ENCODE assay signal across 16 cellular contexts in genomic region chr22:36069368-36069767, GRCh38. TPM values are rescaled to one million over a fixed set of nuclear protein-coding genes. Genes with fewer than 3 reads are reported as not detected.
DNase-seq lines count a peak whose midpoint lies in the region; ATAC-seq, FAIRE-seq and TF ChIP-seq lines count a peak whose summit lies in the region.
"Had no signal": no experiment of that assay in that cellular context is flagged by ENCODE, and none has a peak within 500 bp of the region (broad histone marks: within the 10 kb centered on the region; RNA-seq: fewer than 3 reads in every experiment).

No MANE protein-coding gene starts in this region.

- H3K9me3 Mint-ChIP-seq in activated naive CD4-positive, alpha-beta T cell treated with anti-CD3 and anti-CD28 coated beads for 36 hours = no peaks in the 10 kb centered on the region
- H3K9me3 Mint-ChIP-seq: CD4-positive, CD25-positive, alpha-beta regulatory T cell had no signal

- peaks cover 5% of the 10 kb centered on the region for H3K4me1 ChIP-seq in IMR-90 (ENCODE audit: control insufficient read depth, insufficient read depth, low read length)
- peaks cover 31% of the 10 kb centered on the region for H3K4me1 ChIP-seq in body of pancreas
- peaks cover 0 to 7% (median 0%) of the 10 kb centered on the region in 3 donors for H3K4me1 ChIP-seq in pancreas

- no peak overlapping the region for H2BK5ac ChIP-seq in IMR-90 (ENCODE audit: low read depth, low read length, poor library complexity, severe bottlenecking)

- TF ChIP-seq POLR2A in IMR-90 (IDR thresholded peaks at IDR 0.05; ENCODE audit: low read depth, low read length) = no peak
- TF ChIP-seq POLR2A in body of pancreas (IDR thresholded peaks at IDR 0.05) = peak; percentile 21 to 70 (median 61)

- no peak overlapping the region for H3K23ac ChIP-seq in IMR-90 (ENCODE audit: low read depth, low read length)

- peaks cover 9% of the 10 kb centered on the region for H3K4me1 Mint-ChIP-seq in activated naive CD4-positive, alpha-beta T cell treated with anti-CD3 and anti-CD28 coated beads for 36 hours (ENCODE audit: low read depth)

- no peak overlapping the region for H3K4me2 ChIP-seq in IMR-90 (ENCODE audit: low read depth, low read length)

- no peak for TF ChIP-seq RAD21 in IMR-90 (IDR thresholded peaks at IDR 0.05; ENCODE audit: low read length)

- H3K9me3 ChIP-seq in IMR-90 (ENCODE audit: control insufficient read depth, insufficient read depth, low read length) (no peaks in the 10 kb centered on the region), body of pancreas (no peaks in the 10 kb centered on the region), pancreas (no peaks in the 10 kb centered on the region)
- H3K9me3 ChIP-seq: BE2C had no signal

- BruUV-seq in IMR-90 (replicated peaks; lab: Mats Ljungman, UMichigan) = no TSS peak

- H2AK5ac ChIP-seq in IMR-90 (ENCODE audit: low read depth, low read length) = peak overlapping the region; percentile 24; the same call in 1 of the 2 replicates

- H3K56ac ChIP-seq in IMR-90 (ENCODE audit: extremely low read depth, insufficient read depth, low read length) = no peak overlapping the region

- WGBS in IMR-90 (ENCODE audit: extremely low coverage in 2 of 2, insufficient read length in 1 of 2), 2 experiments = 95% methylated on average over 4 of the region's 10 CpGs; no CpG with 5 or more reads in 1 of the 2 experiments
- 38 to 48% methylated on average over 10 of the region's 10 CpGs for WGBS in body of pancreas, 2 donors
- WGBS in pancreas, 2 donors = 36 to 49% methylated on average over 10 of the region's 10 CpGs

- no peak for TF ChIP-seq CTCF in IMR-90 (conservative IDR thresholded peaks at IDR 0.05; ENCODE audit: low read depth, low read length)
- TF ChIP-seq CTCF in body of pancreas (IDR thresholded peaks at IDR 0.05) = no peak
- no peak for TF ChIP-seq CTCF in pancreas (IDR thresholded peaks at IDR 0.05)
- no peak for TF ChIP-seq CTCF in RWPE1 (conservative IDR thresholded peaks at IDR 0.05; ENCODE audit: low read depth)

- no peak overlapping the region for H3K4me3 Mint-ChIP-seq in activated naive CD4-positive, alpha-beta T cell treated with anti-CD3 and anti-CD28 coated beads for 36 hours
- H3K4me3 Mint-ChIP-seq: CD4-positive, CD25-positive, alpha-beta regulatory T cell; CD8-positive, alpha-beta memory T cell; H9 had no signal

- POLR2A ChIA-PET in IMR-90 (lab: Charles Lee; ENCODE audit: unreplicated experiment) (no interaction called here), RWPE1 (lab: Yijun Ruan, JAX; ENCODE audit: low non-redundant PET) (no interaction called here)

- H3K36me3 ChIP-seq in IMR-90 (ENCODE audit: control insufficient read depth, insufficient read depth, low read length) (no peaks in the 10 kb centered on the region), body of pancreas (replicated peaks in 1 of 2; ENCODE audit: insufficient read depth in 1 of 2, low read depth in 2 of 2) (no peaks in the 10 kb centered on the region), pancreas (no peaks in the 10 kb centered on the region)
- H3K36me3 ChIP-seq: BE2C had no signal

- no peaks in the 10 kb centered on the region for H3K36me3 Mint-ChIP-seq in activated naive CD4-positive, alpha-beta T cell treated with anti-CD3 and anti-CD28 coated beads for 36 hours (ENCODE audit: low read depth)
- H3K36me3 Mint-ChIP-seq: CD4-positive, CD25-positive, alpha-beta regulatory T cell; CD8-positive, alpha-beta memory T cell had no signal

- no peak for ATAC-seq in IMR-90 (ENCODE audit: low read depth)
- peak; percentile 75 for ATAC-seq in body of pancreas
- ATAC-seq in pancreas = peak; percentile 71 to 80 (median 73)
- ATAC-seq: HepG2 had no signal

- H3K18ac ChIP-seq in IMR-90 (ENCODE audit: low read depth, low read length) = no peak overlapping the region

- H2BK120ac ChIP-seq in IMR-90 (ENCODE audit: low read depth, low read length) = no peak overlapping the region

- no peak overlapping the region for H3K4ac ChIP-seq in IMR-90 (ENCODE audit: low read depth, low read length)

- no peak overlapping the region for H2BK15ac ChIP-seq in IMR-90 (ENCODE audit: low read depth, low read length)

- H3K14ac ChIP-seq in IMR-90 (replicated peaks; ENCODE audit: low read depth, low read length) = no peak overlapping the region

- H3K27me3 ChIP-seq in IMR-90 (ENCODE audit: control insufficient read depth, insufficient read depth, low read length) = no peaks in the 10 kb centered on the region
- no peaks in the 10 kb centered on the region for H3K27me3 ChIP-seq in body of pancreas
- no peaks in the 10 kb centered on the region for H3K27me3 ChIP-seq in pancreas
- H3K27me3 ChIP-seq: BE2C had no signal

- no peaks in the 10 kb centered on the region for H4K20me1 ChIP-seq in IMR-90 (ENCODE audit: insufficient read depth, low read length)

- H3K9me1 ChIP-seq in IMR-90 (ENCODE audit: insufficient read depth, low read length) = peaks cover 8% of the 10 kb centered on the region

- no peak overlapping the region for H4K8ac ChIP-seq in IMR-90 (ENCODE audit: low read depth in 2 of 2, low read length in 2 of 2)

- H4K91ac ChIP-seq in IMR-90 (ENCODE audit: insufficient read depth, low read depth, low read length) = no peak overlapping the region

- H3K27ac ChIP-seq in IMR-90 (ENCODE audit: insufficient read depth, low read length) (no peak overlapping the region), body of pancreas (peak overlapping the region; percentile 45 to 79 (median 66)), pancreas (peak overlapping the region; percentile 22 to 76 (median 48)), RWPE1 (no peak overlapping the region)

- peaks cover 0 to 13% of the 10 kb centered on the region in 2 experiments; a peak in 2 of 4 replicates for H3K79me1 ChIP-seq in IMR-90 (ENCODE audit: low read depth in 1 of 2, low read length in 2 of 2)

- FAIRE-seq in pancreas (lab: Jason Lieb, UNC) = no peak
- FAIRE-seq: HepG2 had no signal

- H3K4me3 ChIP-seq in IMR-90 (ENCODE audit: insufficient read depth, low read depth, low read length) (no peak overlapping the region), body of pancreas (no peak overlapping the region), pancreas (peak overlapping the region in 2 of 4 donors; percentile 21 to 36)

- CTCF ChIA-PET in IMR-90 (lab: Yijun Ruan, JAX) = no interaction called here
- CTCF ChIA-PET in RWPE1 (lab: Yijun Ruan, JAX) = no interaction called here
- CTCF ChIA-PET in activated naive CD4-positive, alpha-beta T cell treated with anti-CD3 and anti-CD28 coated beads for 36 hours (lab: Charles Lee) = interaction anchor here (0.5 to 1.6 kb wide), 2 partner anchors 42 to 55 kb away, joined by 3 to 7 read pairs; no protein-coding TSS in a partner anchor

- no peak overlapping the region for H2AFZ ChIP-seq in IMR-90 (replicated peaks; ENCODE audit: low read length, poor library complexity)

- no peak overlapping the region for H3K27ac Mint-ChIP-seq in activated naive CD4-positive, alpha-beta T cell treated with anti-CD3 and anti-CD28 coated beads for 36 hours
- H3K27ac Mint-ChIP-seq: CD8-positive, alpha-beta memory T cell had no signal

- no peak overlapping the region for H2BK20ac ChIP-seq in IMR-90 (ENCODE audit: low read depth, low read length)

- no peak overlapping the region for H2AK9ac ChIP-seq in IMR-90 (replicated peaks; ENCODE audit: low read depth, low read length, poor library complexity)

- intact Hi-C loops in IMR-90 (cut with micrococcal nuclease) = no loop called here
- intact Hi-C loops in body of pancreas (cut with DNase I) = no loop called here
- intact Hi-C loops in pancreas (cut with DNase I) = loop anchor here in 1 of 3 donors (5.0 kb wide), 2 partner anchors 53 to 137 kb away; no protein-coding TSS in a partner anchor
- intact Hi-C loops in activated naive CD4-positive, alpha-beta T cell treated with anti-CD3 and anti-CD28 coated beads for 36 hours (cut with micrococcal nuclease) = no loop called here

- dilution Hi-C loops in IMR-90 (cut with HindIII; ENCODE audit: low sequenced_read_pairs, unreplicated experiment) = no loop called here

- no peaks in the 10 kb centered on the region for H3K27me3 Mint-ChIP-seq in activated naive CD4-positive, alpha-beta T cell treated with anti-CD3 and anti-CD28 coated beads for 36 hours (ENCODE audit: low read depth)
- H3K27me3 Mint-ChIP-seq: CD4-positive, CD25-positive, alpha-beta regulatory T cell; CD8-positive, alpha-beta memory T cell had no signal

- DNase-seq in IMR-90 = no peak
- peak; percentile 90 to 95 (median 92) for DNase-seq in body of pancreas
- peak; percentile 76 to 94 (median 88) for DNase-seq in pancreas
- DNase-seq in RWPE1 (ENCODE audit: low spot score) = no peak
- no peak for DNase-seq in glomerular visceral epithelial cell (ENCODE audit: extremely low spot score)
- DNase-seq in activated naive CD4-positive, alpha-beta T cell treated with anti-CD3 and anti-CD28 coated beads for 36 hours = no peak
- DNase-seq: BE2C; C1 segment of cervical spinal cord; CD4-positive, CD25-positive, alpha-beta regulatory T cell; CD8-positive, alpha-beta memory T cell; COR-L47; DMS79 treated with DMSO at 0.1 percent for 48 hours; GF-D8; GOT3; H9 had no signal

- H3K9ac ChIP-seq in IMR-90 (ENCODE audit: low read depth, low read length) = no peak overlapping the region

- in situ Hi-C loops in IMR-90 (cut with MboI; ENCODE audit: low sequenced_read_pairs) = no loop called here

- H4K5ac ChIP-seq in IMR-90 (ENCODE audit: low read depth, low read length) = no peak overlapping the region

TF ChIP-seq in IMR-90, 13 proteins besides CTCF, POLR2A, EP300 and RAD21 (continues in another document):
- no peak for TF ChIP-seq MXI1 (IDR thresholded peaks at IDR 0.05; ENCODE audit: borderline replicate concordance, low read depth, low read length)
- no peak for TF ChIP-seq USF2 (IDR thresholded peaks at IDR 0.05; ENCODE audit: low read depth, low read length)
- TF ChIP-seq CEBPB (IDR thresholded peaks at IDR 0.05; ENCODE audit: low read depth, low read length) = no peak
- TF ChIP-seq MAZ (IDR thresholded peaks at IDR 0.05; ENCODE audit: borderline replicate concordance, low read depth, low read length) = no peak

RNA-seq across cellular contexts. Expression of gene RBFOX2, which starts 40.7 kb away (rescaled TPM):
- total RNA-seq in IMR-90 (2012; rRNA removed) (178 and 227 TPM in 2 replicates), body of pancreas (10 to 100 TPM; 28.7 to 31.1 TPM), pancreas (10 to 100 TPM; 16.3 to 33.7 (median 18.5) TPM)
- polyA plus RNA-seq in IMR-90 (2012; rRNA removed) (146 and 151 TPM in 2 replicates), pancreas (10 to 100 TPM; 12.9 to 13.7 TPM)
- 70.2 and 96.3 TPM in 2 replicates for polyA plus RNA-seq in IMR-90 (2012; cell fraction: cytosol; rRNA removed)
- 131 and 234 TPM in 2 replicates for polyA plus RNA-seq in IMR-90 (2012; cell fraction: nucleus; rRNA removed; ENCODE audit: low replicate concordance)
- 1 to 10 TPM; 3.3 to 4.3 TPM for total RNA-seq in activated naive CD4-positive, alpha-beta T cell treated with anti-CD3 and anti-CD28 coated beads for 36 hours

Comparison
In these comparisons a context has a peak if more than half of its experiments do, and no peak if none do; other contexts are left out.
1. DNase-seq: peak in body of pancreas (4 of 4) and pancreas (6 of 6); none in IMR-90 (single experiment), RWPE1 (single experiment), glomerular visceral epithelial cell (single experiment) and activated naive CD4-positive, alpha-beta T cell treated with anti-CD3 and anti-CD28 coated beads for 36 hours (single experiment).
2. H3K27ac ChIP-seq: peak in body of pancreas (4 of 4) and pancreas (4 of 4); none in IMR-90 (single experiment) and RWPE1 (single experiment).